ENCODE assay signal across 9 cellular contexts in the genomic region with DNA sequence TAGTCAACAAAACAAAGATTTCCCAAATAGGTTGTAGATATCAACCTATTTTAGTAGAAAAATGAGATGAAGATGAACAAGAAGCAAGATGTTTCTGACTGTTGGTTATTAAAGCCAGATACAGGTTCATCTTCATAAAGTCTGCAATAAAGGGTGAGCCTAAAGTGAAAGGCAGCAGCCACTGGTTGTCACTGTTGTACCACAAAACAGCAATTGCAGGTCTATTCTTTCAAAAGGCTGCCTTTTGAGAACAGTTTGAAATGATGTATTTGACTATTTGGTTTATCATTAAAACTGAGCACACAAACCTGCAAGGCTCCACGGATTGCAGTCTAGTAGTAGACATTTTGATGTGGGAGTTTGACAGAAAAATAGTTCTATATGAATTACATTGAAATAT.
DNase-seq lines count a peak whose midpoint lies in the region; ATAC-seq and TF ChIP-seq lines count a peak whose summit lies in the region.
"Had no signal": no experiment of that assay in that cellular context is flagged by ENCODE, and none has a peak within 500 bp of the region (broad histone marks: within the 10 kb centered on the region; RNA-seq: fewer than 3 reads in every experiment).

No MANE protein-coding gene starts in this region.

- H2BK120ac ChIP-seq in H9 (ENCODE audit: low read depth, low read length, poor library complexity, severe bottlenecking), result no peak overlapping the region

- no peaks in the 10 kb centered on the region for H3K27me3 Mint-ChIP-seq in H9 (ENCODE audit: low read depth)
- no peaks in the 10 kb centered on the region for H3K27me3 Mint-ChIP-seq in activated CD4-positive, alpha-beta T cell treated with anti-CD3 and anti-CD28 coated beads, Interleukin-2, amount 10 ng/mL, durations not matched to agents 24 days and 14 days

- no peak overlapping the region for H4K5ac ChIP-seq in H9 (ENCODE audit: insufficient read length, low read depth, low read length)

- no peaks in the 10 kb centered on the region for H3K79me2 ChIP-seq in H9 (ENCODE audit: insufficient read depth, low read length)

- no peak overlapping the region for H3T11ph ChIP-seq in H9 (ENCODE audit: low read length)

- H3K18ac ChIP-seq in H9 (ENCODE audit: insufficient read length, low read depth, low read length), result no peak overlapping the region

- no peak overlapping the region for H3K4ac ChIP-seq in H9 (ENCODE audit: low read depth, low read length)

- no peak overlapping the region for H3K9ac ChIP-seq in H9 (ENCODE audit: extremely low read depth, insufficient read length, low read length)

- H4K91ac ChIP-seq in H9 (ENCODE audit: insufficient read length, low read depth, low read length), result no peak overlapping the region

- H3K9me3 ChIP-seq in H9 (ENCODE audit: control insufficient read depth, low read depth, low read length) (no peaks in the 10 kb centered on the region), Panc1 (ENCODE audit: control insufficient read depth, insufficient read depth, low read depth, low read length) (no peaks in the 10 kb centered on the region), ascending aorta (no peaks in the 10 kb centered on the region)
- H3K9me3 ChIP-seq: thoracic aorta had no signal

- H3K56ac ChIP-seq in H9 (ENCODE audit: insufficient read length, low read depth, low read length), result no peak overlapping the region

- H3K36me3 ChIP-seq in Panc1 (ENCODE audit: control insufficient read depth, insufficient read depth, low read length) (no peaks in the 10 kb centered on the region), ascending aorta (no peaks in the 10 kb centered on the region)
- H3K36me3 ChIP-seq: thoracic aorta had no signal

- H3K4me3 Mint-ChIP-seq in H9, result no peak overlapping the region
- no peak overlapping the region for H3K4me3 Mint-ChIP-seq in activated CD4-positive, alpha-beta T cell treated with anti-CD3 and anti-CD28 coated beads, Interleukin-2, amount 10 ng/mL, durations not matched to agents 24 days and 14 days

- intact Hi-C loops in Panc1 (cut with micrococcal nuclease; ENCODE audit: unreplicated experiment), result no loop called here
- intact Hi-C loops in ascending aorta (cut with DNase I), result no loop called here
- intact Hi-C loops in activated CD4-positive, alpha-beta T cell treated with anti-CD3 and anti-CD28 coated beads, Interleukin-2, amount 10 ng/mL, durations not matched to agents 24 days and 14 days (cut with micrococcal nuclease), result no loop called here

- POLR2A ChIA-PET in Panc1 (lab: Charles Lee), result no interaction called here

- DNase-seq in Ammon's horn (ENCODE audit: low spot score) (peak; percentile 67), H9 (no peak), Panc1 (ENCODE audit: low read depth, low spot score) (no peak), iPS-NIHi11 (ENCODE audit: low spot score) (peak; percentile 11), COLO668 (lab: John Stamatoyannopoulos, UW; ENCODE audit: unreplicated experiment) (no peak), germinal center (ENCODE audit: low spot score) (no peak), ascending aorta (ENCODE audit: low spot score in 2 of 2) (no peak)
- no peak for DNase-seq in activated CD4-positive, alpha-beta T cell treated with anti-CD3 and anti-CD28 coated beads, Interleukin-2, amount 10 ng/mL, durations not matched to agents 24 days and 14 days

- H2BK20ac ChIP-seq in H9 (ENCODE audit: low read depth, low read length, poor library complexity, severe bottlenecking), result no peak overlapping the region

- no TSS peak for BruUV-seq in Panc1 (replicated peaks; lab: Mats Ljungman, UMichigan)

- no peak overlapping the region for H3K27ac Mint-ChIP-seq in H9
- H3K27ac Mint-ChIP-seq in activated CD4-positive, alpha-beta T cell treated with anti-CD3 and anti-CD28 coated beads, Interleukin-2, amount 10 ng/mL, durations not matched to agents 24 days and 14 days, result no peak overlapping the region

- H3K23me2 ChIP-seq in H9 (ENCODE audit: insufficient read length, low read depth, low read length, poor library complexity, severe bottlenecking), result no peaks in the 10 kb centered on the region

- no peaks in the 10 kb centered on the region for H3K36me3 Mint-ChIP-seq in H9 (ENCODE audit: insufficient read depth in 1 of 3, low read depth in 3 of 3)
- no peaks in the 10 kb centered on the region for H3K36me3 Mint-ChIP-seq in activated CD4-positive, alpha-beta T cell treated with anti-CD3 and anti-CD28 coated beads, Interleukin-2, amount 10 ng/mL, durations not matched to agents 24 days and 14 days (ENCODE audit: low read depth)

- H4K20me1 ChIP-seq in H9 (ENCODE audit: control insufficient read depth, insufficient read depth, insufficient read length), result no peaks in the 10 kb centered on the region

- no peak overlapping the region for H4K8ac ChIP-seq in H9 (replicated peaks; ENCODE audit: insufficient read length, low read depth, low read length)

- no peaks in the 10 kb centered on the region for H3K79me1 ChIP-seq in H9 (ENCODE audit: insufficient read depth, low read depth, low read length, poor library complexity, severe bottlenecking)

- H2BK5ac ChIP-seq in H9 (ENCODE audit: insufficient read length, low read length), result no peak overlapping the region

- TF ChIP-seq CTCF in H9 (conservative IDR thresholded peaks at IDR 0.05) (peak; percentile 68), Panc1 (IDR thresholded peaks at IDR 0.05) (peak; percentile 21; the same call in 1 of the 2 replicates), ascending aorta (IDR thresholded peaks at IDR 0.05) (no peak)

- no peak overlapping the region for H2AK5ac ChIP-seq in H9 (ENCODE audit: insufficient read length, low read length)

- H3K27ac ChIP-seq in H9 (ENCODE audit: insufficient read length, low read depth, low read length) (no peak overlapping the region), Panc1 (ENCODE audit: low read length) (no peak overlapping the region), ascending aorta (no peak overlapping the region)
- H3K27ac ChIP-seq: thoracic aorta had no signal

- ATAC-seq in Panc1, result no peak

- H3K4me3 ChIP-seq in Panc1 (ENCODE audit: low read depth in 2 of 2, low read length in 2 of 2), result no peak overlapping the region
- no peak overlapping the region for H3K4me3 ChIP-seq in ascending aorta
- H3K4me3 ChIP-seq: thoracic aorta had no signal

- no peak overlapping the region for H2BK15ac ChIP-seq in H9 (ENCODE audit: low read depth, low read length)

- no peaks in the 10 kb centered on the region for H3K9me3 Mint-ChIP-seq in H9
- H3K9me3 Mint-ChIP-seq in activated CD4-positive, alpha-beta T cell treated with anti-CD3 and anti-CD28 coated beads, Interleukin-2, amount 10 ng/mL, durations not matched to agents 24 days and 14 days, result peaks cover 3% of the 10 kb centered on the region

- H3K4me1 ChIP-seq in H9 (ENCODE audit: insufficient read depth, low read length), result no peaks in the 10 kb centered on the region
- H3K4me1 ChIP-seq in Panc1 (ENCODE audit: control insufficient read depth, insufficient read depth, low read length), result no peaks in the 10 kb centered on the region
- no peaks in the 10 kb centered on the region for H3K4me1 ChIP-seq in ascending aorta

- H2AFZ ChIP-seq in H9 (ENCODE audit: low read length), result no peak overlapping the region

- in situ Hi-C loops in Panc1 (cut with HindIII; ENCODE audit: low pct_unique_long_range_greater_than_20kb, low sequenced_read_pairs), result no loop called here

- H2BK12ac ChIP-seq in H9 (ENCODE audit: insufficient read length, low read depth, low read length), result no peak overlapping the region

- CTCF ChIA-PET in Panc1 (lab: Charles Lee), result no interaction called here

- H3K4me1 Mint-ChIP-seq in H9, result no peaks in the 10 kb centered on the region
- H3K4me1 Mint-ChIP-seq in activated CD4-positive, alpha-beta T cell treated with anti-CD3 and anti-CD28 coated beads, Interleukin-2, amount 10 ng/mL, durations not matched to agents 24 days and 14 days, result no peaks in the 10 kb centered on the region

- H3K23ac ChIP-seq in H9 (ENCODE audit: insufficient read length, low read depth, low read length), result no peak overlapping the region

- no peak overlapping the region for H3K4me2 ChIP-seq in H9 (ENCODE audit: insufficient read depth, insufficient read length, low read length)

- H3K27me3 ChIP-seq in H9 (ENCODE audit: insufficient read depth, low read length), result no peaks in the 10 kb centered on the region
- no peaks in the 10 kb centered on the region for H3K27me3 ChIP-seq in Panc1 (ENCODE audit: control insufficient read depth, insufficient read depth, low read length)
- H3K27me3 ChIP-seq in ascending aorta, result no peaks in the 10 kb centered on the region

- WGBS in H9 (ENCODE audit: extremely low coverage, insufficient read length, low lambda C conversion rate), result no CpG with 5 or more reads among the region's 1 CpG

- no peak overlapping the region for H3K14ac ChIP-seq in H9 (ENCODE audit: insufficient read depth, low read length)

Comparison
In these comparisons a context has a peak if more than half of its experiments do, and no peak if none do; other contexts are left out.
1. DNase-seq: peak in Ammon's horn (single experiment) and iPS-NIHi11 (single experiment); none in H9 (single experiment), Panc1 (single experiment), COLO668 (single experiment), germinal center (single experiment), ascending aorta (0 of 2) and activated CD4-positive, alpha-beta T cell treated with anti-CD3 and anti-CD28 coated beads, Interleukin-2, amount 10 ng/mL, durations not matched to agents 24 days and 14 days (single experiment).
2. CTCF ChIP-seq: peak in H9 (single experiment) and Panc1 (single experiment); none in ascending aorta (0 of 3).